Comparison of ENCODE assay signal across 1 cellular context in genomic region chr6:31900917-31901414, GRCh38.
TF ChIP-seq lines count a peak whose summit lies in the region.

No MANE protein-coding gene starts in this region.

TF ChIP-seq in K562, 482 proteins besides CTCF, POLR2A, EP300 and RAD21 (continued from another document and continues in another):
- TF ChIP-seq, protein P1, sequence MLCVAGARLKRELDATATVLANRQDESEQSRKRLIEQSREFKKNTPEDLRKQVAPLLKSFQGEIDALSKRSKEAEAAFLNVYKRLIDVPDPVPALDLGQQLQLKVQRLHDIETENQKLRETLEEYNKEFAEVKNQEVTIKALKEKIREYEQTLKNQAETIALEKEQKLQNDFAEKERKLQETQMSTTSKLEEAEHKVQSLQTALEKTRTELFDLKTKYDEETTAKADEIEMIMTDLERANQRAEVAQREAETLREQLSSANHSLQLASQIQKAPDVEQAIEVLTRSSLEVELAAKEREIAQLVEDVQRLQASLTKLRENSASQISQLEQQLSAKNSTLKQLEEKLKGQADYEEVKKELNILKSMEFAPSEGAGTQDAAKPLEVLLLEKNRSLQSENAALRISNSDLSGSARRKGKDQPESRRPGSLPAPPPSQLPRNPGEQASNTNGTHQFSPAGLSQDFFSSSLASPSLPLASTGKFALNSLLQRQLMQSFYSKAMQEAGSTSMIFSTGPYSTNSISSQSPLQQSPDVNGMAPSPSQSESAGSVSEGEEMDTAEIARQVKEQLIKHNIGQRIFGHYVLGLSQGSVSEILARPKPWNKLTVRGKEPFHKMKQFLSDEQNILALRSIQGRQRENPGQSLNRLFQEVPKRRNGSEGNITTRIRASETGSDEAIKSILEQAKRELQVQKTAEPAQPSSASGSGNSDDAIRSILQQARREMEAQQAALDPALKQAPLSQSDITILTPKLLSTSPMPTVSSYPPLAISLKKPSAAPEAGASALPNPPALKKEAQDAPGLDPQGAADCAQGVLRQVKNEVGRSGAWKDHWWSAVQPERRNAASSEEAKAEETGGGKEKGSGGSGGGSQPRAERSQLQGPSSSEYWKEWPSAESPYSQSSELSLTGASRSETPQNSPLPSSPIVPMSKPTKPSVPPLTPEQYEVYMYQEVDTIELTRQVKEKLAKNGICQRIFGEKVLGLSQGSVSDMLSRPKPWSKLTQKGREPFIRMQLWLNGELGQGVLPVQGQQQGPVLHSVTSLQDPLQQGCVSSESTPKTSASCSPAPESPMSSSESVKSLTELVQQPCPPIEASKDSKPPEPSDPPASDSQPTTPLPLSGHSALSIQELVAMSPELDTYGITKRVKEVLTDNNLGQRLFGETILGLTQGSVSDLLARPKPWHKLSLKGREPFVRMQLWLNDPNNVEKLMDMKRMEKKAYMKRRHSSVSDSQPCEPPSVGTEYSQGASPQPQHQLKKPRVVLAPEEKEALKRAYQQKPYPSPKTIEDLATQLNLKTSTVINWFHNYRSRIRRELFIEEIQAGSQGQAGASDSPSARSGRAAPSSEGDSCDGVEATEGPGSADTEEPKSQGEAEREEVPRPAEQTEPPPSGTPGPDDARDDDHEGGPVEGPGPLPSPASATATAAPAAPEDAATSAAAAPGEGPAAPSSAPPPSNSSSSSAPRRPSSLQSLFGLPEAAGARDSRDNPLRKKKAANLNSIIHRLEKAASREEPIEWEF (CRISPR knock-in tag; IDR thresholded peaks at IDR 0.05): no peak
- TF ChIP-seq ZNF395 (CRISPR knock-in tag; IDR thresholded peaks at IDR 0.05) (no peak), CBX2 (IDR thresholded peaks at IDR 0.05; ENCODE audit: insufficient read depth, low read length, poor library complexity, severe bottlenecking) (no peak), ZNF586 (CRISPR knock-in tag; conservative IDR thresholded peaks at IDR 0.05) (0 out of 2 replicates have a peak, but pooled peaks have one; percentile 44), ETV1 (tag; conservative IDR thresholded peaks at IDR 0.05; ENCODE audit: low read depth) (no peak), RFX7 (CRISPR knock-in tag; IDR thresholded peaks at IDR 0.05) (no peak; the same call in 1 of the 2 replicates), ATF1 (CRISPR knock-in tag; IDR thresholded peaks at IDR 0.05) (no peak), ATF1 (tag; IDR thresholded peaks at IDR 0.05) (peak; percentile 36; the same call in 1 of the 2 replicates), ZNF592 (IDR thresholded peaks at IDR 0.05) (peak; percentile 87), RBM25 (IDR thresholded peaks at IDR 0.05; ENCODE audit: low read depth, low read length, severe bottlenecking) (no peak), RREB1 (CRISPR knock-in tag; IDR thresholded peaks at IDR 0.05) (0 out of 2 replicates have a peak, but pooled peaks have one; percentile 23), SRSF7 (optimal IDR thresholded peaks at IDR 0.05; ENCODE audit: low read depth, low read length) (no peak), NEUROD1 (IDR thresholded peaks at IDR 0.05; ENCODE audit: borderline replicate concordance, low read depth, low read length, partially characterized antibody) (no peak), ZNF778 (CRISPR knock-in tag; IDR thresholded peaks at IDR 0.05) (no peak), CXXC5 (CRISPR knock-in tag; IDR thresholded peaks at IDR 0.05) (peak; percentile 51), DIDO1 (tag; IDR thresholded peaks at IDR 0.05; ENCODE audit: low read depth) (no peak), DLX4 (CRISPR knock-in tag; IDR thresholded peaks at IDR 0.05) (no peak), PTRF (tag; IDR thresholded peaks at IDR 0.05) (no peak), EWSR1 (IDR thresholded peaks at IDR 0.05; ENCODE audit: borderline replicate concordance, low read depth, partially characterized antibody) (no peak), MED1 (CRISPR knock-in tag; IDR thresholded peaks at IDR 0.05; ENCODE audit: borderline replicate concordance) (no peak), HNRNPLL (IDR thresholded peaks at IDR 0.05; ENCODE audit: low read depth, low read length, poor library complexity, severe bottlenecking) (no peak), CAMTA2 (CRISPR knock-in tag; conservative IDR thresholded peaks at IDR 0.05) (no peak), CBFA2T3 (IDR thresholded peaks at IDR 0.05) (no peak), ZNF239 (CRISPR knock-in tag; IDR thresholded peaks at IDR 0.05) (no peak), XRCC5 (IDR thresholded peaks at IDR 0.05; ENCODE audit: low read depth, low read length) (0 out of 2 replicates have a peak, but pooled peaks have one; percentile 23), MAX (CRISPR knock-in tag; IDR thresholded peaks at IDR 0.05) (peak; percentile 92), ZNF830 (CRISPR knock-in tag; IDR thresholded peaks at IDR 0.05) (no peak), XRCC4 (IDR thresholded peaks at IDR 0.05; ENCODE audit: extremely low read depth, insufficient read depth, insufficient read length) (no peak), THRAP3 (IDR thresholded peaks at IDR 0.05; ENCODE audit: borderline replicate concordance) (no peak), IRF2 (CRISPR knock-in tag; IDR thresholded peaks at IDR 0.05) (no peak), ZNF274 (IDR thresholded peaks at IDR 0.05; ENCODE audit: borderline replicate concordance, low read depth, low read length) (no peak), COPS2 (conservative IDR thresholded peaks at IDR 0.05) (no peak), E4F1 (CRISPR knock-in tag; IDR thresholded peaks at IDR 0.05; ENCODE audit: borderline replicate concordance) (no peak), SIRT6 (IDR thresholded peaks at IDR 0.05; ENCODE audit: low read depth, low read length) (no peak), ZNF785 (CRISPR knock-in tag; IDR thresholded peaks at IDR 0.05) (no peak)
- TF ChIP-seq, protein P2, sequence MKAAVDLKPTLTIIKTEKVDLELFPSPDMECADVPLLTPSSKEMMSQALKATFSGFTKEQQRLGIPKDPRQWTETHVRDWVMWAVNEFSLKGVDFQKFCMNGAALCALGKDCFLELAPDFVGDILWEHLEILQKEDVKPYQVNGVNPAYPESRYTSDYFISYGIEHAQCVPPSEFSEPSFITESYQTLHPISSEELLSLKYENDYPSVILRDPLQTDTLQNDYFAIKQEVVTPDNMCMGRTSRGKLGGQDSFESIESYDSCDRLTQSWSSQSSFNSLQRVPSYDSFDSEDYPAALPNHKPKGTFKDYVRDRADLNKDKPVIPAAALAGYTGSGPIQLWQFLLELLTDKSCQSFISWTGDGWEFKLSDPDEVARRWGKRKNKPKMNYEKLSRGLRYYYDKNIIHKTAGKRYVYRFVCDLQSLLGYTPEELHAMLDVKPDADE (conservative IDR thresholded peaks at IDR 0.05; ENCODE audit: control insufficient read depth, low read depth, low read length): 0 out of 2 replicates have a peak, but pooled peaks have one; percentile 26
- TF ChIP-seq, protein P3, sequence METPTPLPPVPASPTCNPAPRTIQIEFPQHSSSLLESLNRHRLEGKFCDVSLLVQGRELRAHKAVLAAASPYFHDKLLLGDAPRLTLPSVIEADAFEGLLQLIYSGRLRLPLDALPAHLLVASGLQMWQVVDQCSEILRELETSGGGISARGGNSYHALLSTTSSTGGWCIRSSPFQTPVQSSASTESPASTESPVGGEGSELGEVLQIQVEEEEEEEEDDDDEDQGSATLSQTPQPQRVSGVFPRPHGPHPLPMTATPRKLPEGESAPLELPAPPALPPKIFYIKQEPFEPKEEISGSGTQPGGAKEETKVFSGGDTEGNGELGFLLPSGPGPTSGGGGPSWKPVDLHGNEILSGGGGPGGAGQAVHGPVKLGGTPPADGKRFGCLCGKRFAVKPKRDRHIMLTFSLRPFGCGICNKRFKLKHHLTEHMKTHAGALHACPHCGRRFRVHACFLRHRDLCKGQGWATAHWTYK (CRISPR knock-in tag; IDR thresholded peaks at IDR 0.05): peak; percentile 69; the same call in 1 of the 2 replicates
